ENCODE assay signal across 10 cellular contexts in genomic region chr1:12448746-12449177, GRCh38.
DNase-seq lines count a peak whose midpoint lies in the region; ATAC-seq, FAIRE-seq and TF ChIP-seq lines count a peak whose summit lies in the region.
"Had no signal": no experiment of that assay in that cellular context is flagged by ENCODE, and none has a peak within 500 bp of the region (broad histone marks: within the 10 kb centered on the region; RNA-seq: fewer than 3 reads in every experiment).

No MANE protein-coding gene starts in this region.

- TF ChIP-seq POLR2A in HepG2 (IDR thresholded peaks at IDR 0.05; ENCODE audit: insufficient read depth in 1 of 2, low read depth in 2 of 2, low read length in 2 of 2): no peak

- ATAC-seq in HepG2: no peak
- no peak for ATAC-seq in HG03460 (IDR thresholded peaks at IDR 0.05; ENCODE audit: unreplicated experiment)
- no peak for ATAC-seq in GM21528 (IDR thresholded peaks at IDR 0.05; ENCODE audit: low FRiP score, unreplicated experiment)

- TF ChIP-seq EP300 in HepG2 (IDR thresholded peaks at IDR 0.05; ENCODE audit: low read depth in 2 of 2, low read length in 2 of 2): no peak
- TF ChIP-seq EP300 in HepG2 (CRISPR knock-in tag; IDR thresholded peaks at IDR 0.05; ENCODE audit: borderline replicate concordance): no peak

- H3K9me3 ChIP-seq in liver (ENCODE audit: control insufficient read depth in 4 of 4, low read length in 3 of 4) (no peaks in the 10 kb centered on the region), HepG2 (ENCODE audit: low read length) (no peaks in the 10 kb centered on the region), mucosa of stomach (ENCODE audit: control insufficient read depth, low read length) (no peaks in the 10 kb centered on the region)

- H4K20me1 ChIP-seq in HepG2 (ENCODE audit: insufficient read depth, low read length): no peaks in the 10 kb centered on the region

- POLR2A ChIA-PET in HepG2 (lab: Yijun Ruan, JAX): no interaction called here

- 63% methylated on average over 3 of the region's 3 CpGs for WGBS in liver
- 100% methylated on average over 3 of the region's 3 CpGs for WGBS in HepG2 (ENCODE audit: low lambda C conversion rate)

- intact Hi-C loops in HepG2 (cut with micrococcal nuclease; ENCODE audit: unreplicated experiment): no loop called here

- in situ Hi-C loops in HepG2 (cut with HindIII; ENCODE audit: extremely low pct_ligation_motif_present, low pct_unique_long_range_greater_than_20kb): no loop called here

- no TSS peak for BruUV-seq in HepG2 (replicated peaks; lab: Mats Ljungman, UMichigan)

- FAIRE-seq in HepG2 (lab: Jason Lieb, UNC): no peak
- FAIRE-seq: RCC 7860 had no signal

- H3K4me3 ChIP-seq in liver (ENCODE audit: low read depth in 1 of 3, low read length in 3 of 3): no peak overlapping the region
- no peak overlapping the region for H3K4me3 ChIP-seq in HepG2 (replicated peaks in 1 of 3; ENCODE audit: insufficient read depth in 1 of 3, low read depth in 2 of 3, low read length in 3 of 3)
- no peak overlapping the region for H3K4me3 ChIP-seq in mucosa of stomach (ENCODE audit: low read length)

- H2AFZ ChIP-seq in HepG2 (ENCODE audit: low read length): no peak overlapping the region

- peak overlapping the region in 1 of 2 donors; percentile 52 for H3K9ac ChIP-seq in liver (ENCODE audit: low read depth in 1 of 2, low read length in 2 of 2)
- no peak overlapping the region for H3K9ac ChIP-seq in HepG2 (ENCODE audit: insufficient read depth, low read depth, low read length)
- H3K9ac ChIP-seq in mucosa of stomach (ENCODE audit: low read length): peak overlapping the region; percentile 1

- H3K79me2 ChIP-seq in HepG2 (ENCODE audit: insufficient read depth, low read length): no peaks in the 10 kb centered on the region

- H3K4me1 ChIP-seq in liver (ENCODE audit: control insufficient read depth in 4 of 4, insufficient read depth in 4 of 4, low read length in 3 of 4) (peaks cover 9 to 28% (median 15%) of the 10 kb centered on the region in 4 donors), HepG2 (ENCODE audit: insufficient read depth, low read length) (peaks cover 49% of the 10 kb centered on the region), mucosa of stomach (ENCODE audit: control insufficient read depth, insufficient read depth, low read length) (peaks cover 29% of the 10 kb centered on the region)

- H3K4me2 ChIP-seq in HepG2 (ENCODE audit: low read depth, low read length): no peak overlapping the region

- H3K36me3 ChIP-seq in liver (ENCODE audit: control insufficient read depth in 4 of 4, insufficient read depth in 3 of 4, low read depth in 1 of 4, low read length in 3 of 4): peaks cover 0 to 4% (median 0%) of the 10 kb centered on the region in 4 donors
- H3K36me3 ChIP-seq in HepG2 (replicated peaks in 1 of 2; ENCODE audit: control insufficient read depth in 1 of 2, insufficient read depth in 2 of 2, low read length in 2 of 2): peaks cover 2 to 4% of the 10 kb centered on the region in 2 experiments; a peak in 2 of 5 replicates
- H3K36me3 ChIP-seq in mucosa of stomach (ENCODE audit: control insufficient read depth, insufficient read depth, low read length): no peaks in the 10 kb centered on the region

- CTCF ChIA-PET in HepG2 (lab: Yijun Ruan, JAX; ENCODE audit: low intra/inter-chr PET ratio, low total read pairs): no interaction called here

- DNase-seq in HepG2 (ENCODE audit: low spot score): no peak
- DNase-seq in dedifferentiated amniotic fluid mesenchymal stem cell (ENCODE audit: extremely low spot score): peak; percentile 60
- DNase-seq in DMS 273 treated with DMSO at 0.1 percent for 48 hours (lab: John Stamatoyannopoulos, UW): no peak
- DNase-seq in retina: no peak
- DNase-seq: DMS79 treated with DMSO at 0.1 percent for 48 hours had no signal

- TF ChIP-seq CTCF in liver (IDR thresholded peaks at IDR 0.05; ENCODE audit: low read depth, low read length, missing input control) (no peak), HepG2 (CRISPR knock-in tag; IDR thresholded peaks at IDR 0.05) (no peak)

- H3K27me3 ChIP-seq in liver (ENCODE audit: control insufficient read depth in 4 of 4, insufficient read depth in 4 of 4, low read length in 3 of 4) (no peaks in the 10 kb centered on the region), HepG2 (ENCODE audit: control insufficient read depth in 1 of 2, insufficient read depth in 2 of 2, low read length in 2 of 2) (no peaks in the 10 kb centered on the region), mucosa of stomach (ENCODE audit: control insufficient read depth, insufficient read depth, low read length) (no peaks in the 10 kb centered on the region)

- TF ChIP-seq RAD21 in liver (IDR thresholded peaks at IDR 0.05) (peak in 1 of 2 donors; percentile 9), HepG2 (CRISPR knock-in tag; IDR thresholded peaks at IDR 0.05) (no peak)

- H3K27ac ChIP-seq in liver (ENCODE audit: low read depth in 1 of 2, low read length in 2 of 2) (peak overlapping the region; percentile 4 to 11), HepG2 (ENCODE audit: extremely low read length, insufficient read depth, low read length) (no peak overlapping the region)

TF ChIP-seq in liver, 16 proteins besides CTCF, POLR2A, EP300 and RAD21:
- TF ChIP-seq YY1 (IDR thresholded peaks at IDR 0.05): no peak
- TF ChIP-seq RXRA (IDR thresholded peaks at IDR 0.05): peak; percentile 17 to 47

TF ChIP-seq in HepG2, 621 proteins besides CTCF, POLR2A, EP300 and RAD21:
- TF ChIP-seq CREB3 (CRISPR knock-in tag; IDR thresholded peaks at IDR 0.05): no peak
- TF ChIP-seq HOXA9 (CRISPR knock-in tag; IDR thresholded peaks at IDR 0.05; ENCODE audit: borderline replicate concordance): no peak
